19 cellular contexts compared by ENCODE assay signal in genomic region chr19:711224-711623, GRCh38. TPM values are rescaled to one million over a fixed set of nuclear protein-coding genes. Genes with fewer than 3 reads are reported as not detected.
DNase-seq lines count a peak whose midpoint lies in the region; ATAC-seq and TF ChIP-seq lines count a peak whose summit lies in the region.
"Had no signal": no experiment of that assay in that cellular context is flagged by ENCODE, and none has a peak within 500 bp of the region (broad histone marks: within the 10 kb centered on the region; RNA-seq: fewer than 3 reads in every experiment).

No MANE protein-coding gene starts in this region.

- H3K27me3 ChIP-seq in heart left ventricle: peaks cover 0 to 18% (median 0%) of the 10 kb centered on the region in 9 donors
- no peaks in the 10 kb centered on the region for H3K27me3 ChIP-seq in endodermal cell (ENCODE audit: control insufficient read depth, insufficient read depth, low read length, poor library complexity, severe bottlenecking)
- no peaks in the 10 kb centered on the region for H3K27me3 ChIP-seq in neural progenitor cell
- no peaks in the 10 kb centered on the region for H3K27me3 ChIP-seq in uterus
- peaks cover 4% of the 10 kb centered on the region; the same call in 1 of the 2 replicates for H3K27me3 ChIP-seq in H7 (ENCODE audit: control insufficient read depth, insufficient read depth, low read length)
- no peaks in the 10 kb centered on the region for H3K27me3 ChIP-seq in smooth muscle cell (ENCODE audit: low read depth)
- H3K27me3 ChIP-seq: adrenal gland had no signal

- H4K20me1 ChIP-seq in neural progenitor cell (ENCODE audit: low read depth): peaks cover 28% of the 10 kb centered on the region
- peaks cover 11% of the 10 kb centered on the region for H4K20me1 ChIP-seq in smooth muscle cell (ENCODE audit: low read depth)

- 80 to 81% (median 81%) methylated on average over 8 of the region's 8 CpGs for WGBS in heart left ventricle, 4 donors
- 52 to 55% methylated on average over 8 of the region's 8 CpGs for whole genome bisulfite sequencing in endodermal cell (ENCODE audit: insufficient coverage in 1 of 2, insufficient read length in 1 of 2), 2 experiments
- WGBS in smooth muscle cell (ENCODE audit: low lambda C conversion rate): 62% methylated on average over 8 of the region's 8 CpGs

- H3K36me3 Mint-ChIP-seq in endodermal cell (ENCODE audit: low read depth) (peaks cover 8% of the 10 kb centered on the region), neural progenitor cell (peaks cover 7% of the 10 kb centered on the region)

- peaks cover 23% of the 10 kb centered on the region for H3K79me2 ChIP-seq in neural progenitor cell (ENCODE audit: low read depth)
- H3K79me2 ChIP-seq in smooth muscle cell (ENCODE audit: low read depth): peaks cover 10% of the 10 kb centered on the region

- H3K27ac Mint-ChIP-seq in endodermal cell (no peak overlapping the region), neural progenitor cell (peak overlapping the region; percentile 60)

- TF ChIP-seq CTCF in heart left ventricle (IDR thresholded peaks at IDR 0.05): no peak
- no peak for TF ChIP-seq CTCF in endodermal cell (conservative IDR thresholded peaks at IDR 0.05)
- TF ChIP-seq CTCF in neural progenitor cell (IDR thresholded peaks at IDR 0.05): no peak
- no peak for TF ChIP-seq CTCF in uterus (IDR thresholded peaks at IDR 0.05)
- TF ChIP-seq CTCF in smooth muscle cell (IDR thresholded peaks at IDR 0.05; ENCODE audit: borderline replicate concordance, insufficient read depth, poor library complexity, severe bottlenecking): no peak

- H3K4me1 ChIP-seq in heart left ventricle: peaks cover 0 to 32% (median 8%) of the 10 kb centered on the region in 12 donors
- H3K4me1 ChIP-seq in endodermal cell (ENCODE audit: control insufficient read depth, insufficient read depth, low read length): no peaks in the 10 kb centered on the region
- H3K4me1 ChIP-seq in neural progenitor cell: peaks cover 17% of the 10 kb centered on the region
- H3K4me1 ChIP-seq in uterus: peaks cover 0 to 3% of the 10 kb centered on the region in 2 donors
- peaks cover 15% of the 10 kb centered on the region for H3K4me1 ChIP-seq in smooth muscle cell (ENCODE audit: low read depth)

- H3K4me2 ChIP-seq in neural progenitor cell (no peak overlapping the region), smooth muscle cell (no peak overlapping the region)

- peak overlapping the region in 10 of 12 donors; percentile 79 to 96 (median 88) for H3K27ac ChIP-seq in heart left ventricle
- peak overlapping the region; percentile 66 for H3K27ac ChIP-seq in endodermal cell (ENCODE audit: low read depth, low read length)
- H3K27ac ChIP-seq in neural progenitor cell: no peak overlapping the region
- H3K27ac ChIP-seq in uterus: peak overlapping the region; percentile 88
- H3K27ac ChIP-seq in smooth muscle cell (ENCODE audit: low read depth): no peak overlapping the region
- H3K27ac ChIP-seq: C4-2B had no signal

- H3K9ac ChIP-seq in endodermal cell (ENCODE audit: extremely low read depth, low read length, poor library complexity, severe bottlenecking): no peak overlapping the region
- H3K9ac ChIP-seq in neural progenitor cell: no peak overlapping the region
- H3K9ac ChIP-seq in smooth muscle cell (ENCODE audit: low read depth): no peak overlapping the region

- H2AFZ ChIP-seq in neural progenitor cell (replicated peaks) (no peak overlapping the region), smooth muscle cell (ENCODE audit: low read depth) (no peak overlapping the region)

- H3K4me3 Mint-ChIP-seq in endodermal cell (peak overlapping the region; percentile 53), neural progenitor cell (peak overlapping the region; percentile 82)

- no peaks in the 10 kb centered on the region for H3K36me3 ChIP-seq in heart left ventricle
- H3K36me3 ChIP-seq in endodermal cell (ENCODE audit: control insufficient read depth, insufficient read depth, low read length): no peaks in the 10 kb centered on the region
- H3K36me3 ChIP-seq in neural progenitor cell: no peaks in the 10 kb centered on the region
- no peaks in the 10 kb centered on the region for H3K36me3 ChIP-seq in uterus
- H3K36me3 ChIP-seq in H7 (replicated peaks; ENCODE audit: control insufficient read depth, insufficient read depth, low read length): no peaks in the 10 kb centered on the region
- H3K36me3 ChIP-seq in smooth muscle cell (ENCODE audit: low read depth): no peaks in the 10 kb centered on the region
- H3K36me3 ChIP-seq: adrenal gland had no signal

- DNase-seq in heart left ventricle (no peak), left ventricle myocardium superior (no peak), endodermal cell (peak; percentile 68), neural progenitor cell (ENCODE audit: low spot score) (no peak), uterus (no peak), H7 (no peak), smooth muscle cell (lab: John Stamatoyannopoulos, UW; ENCODE audit: unreplicated experiment) (no peak)
- DNase-seq: activated CD4-positive, CD25-positive, alpha-beta regulatory T cell treated with anti-CD3 and anti-CD28 coated beads, Interleukin-2, amount 50 U/mL, for 72 hours; adrenal gland; cerebellar nuclear complex; GF-D8; NCI-H774; posterior cingulate gyrus; stimulated activated CD4-positive, alpha-beta T cell treated with anti-CD3 and anti-CD28 coated beads, Interleukin-4, amount 100 ng/mL, for 4 hours; T1000 had no signal

- H3K9me3 Mint-ChIP-seq in endodermal cell (peaks cover 23% of the 10 kb centered on the region), neural progenitor cell (peaks cover 12% of the 10 kb centered on the region)

- intact Hi-C loops in heart left ventricle (cut with DNase I) (loop anchor here in 1 of 10 donors (2.0 kb wide), 1 partner anchor 16 kb away; no protein-coding TSS in a partner anchor), left ventricle myocardium superior (cut with micrococcal nuclease) (no loop called here), uterus (cut with DNase I; ENCODE audit: low total_unique reads) (no loop called here)

- H3K9me3 ChIP-seq in heart left ventricle (peaks cover 0 to 19% (median 0%) of the 10 kb centered on the region in 12 donors), endodermal cell (ENCODE audit: control insufficient read depth, low read length) (peaks cover 4% of the 10 kb centered on the region), neural progenitor cell (ENCODE audit: low read depth) (no peaks in the 10 kb centered on the region), uterus (no peaks in the 10 kb centered on the region), smooth muscle cell (replicated peaks; ENCODE audit: low read depth) (no peaks in the 10 kb centered on the region)
- H3K9me3 ChIP-seq: adrenal gland had no signal

- ATAC-seq in heart left ventricle (no peak), left ventricle myocardium superior (no peak), GM18858 (IDR thresholded peaks at IDR 0.05; ENCODE audit: unreplicated experiment) (no peak)
- ATAC-seq: Panc1 had no signal

- H3F3A ChIP-seq in neural progenitor cell (ENCODE audit: low read depth) (peaks cover 32% of the 10 kb centered on the region), smooth muscle cell (ENCODE audit: low read depth) (no peaks in the 10 kb centered on the region)

- H3K27me3 Mint-ChIP-seq in endodermal cell (ENCODE audit: insufficient read depth) (peaks cover 9% of the 10 kb centered on the region), neural progenitor cell (ENCODE audit: insufficient read depth, low read depth) (peaks cover 12% of the 10 kb centered on the region)

- H3K4me3 ChIP-seq in heart left ventricle: peak overlapping the region in 4 of 12 donors; percentile 74 to 86 (median 77)
- peak overlapping the region; percentile 45 for H3K4me3 ChIP-seq in endodermal cell (ENCODE audit: low read length)
- H3K4me3 ChIP-seq in neural progenitor cell: no peak overlapping the region
- H3K4me3 ChIP-seq in uterus: no peak overlapping the region
- no peak overlapping the region for H3K4me3 ChIP-seq in H7 (ENCODE audit: insufficient read depth, low read depth, low read length)
- no peak overlapping the region for H3K4me3 ChIP-seq in smooth muscle cell

- TF ChIP-seq POLR2A in heart left ventricle (IDR thresholded peaks at IDR 0.05) (no peak), uterus (IDR thresholded peaks at IDR 0.05) (no peak)

- H3K4me1 Mint-ChIP-seq in endodermal cell: peaks cover 8% of the 10 kb centered on the region
- peaks cover 29% of the 10 kb centered on the region for H3K4me1 Mint-ChIP-seq in neural progenitor cell

RNA-seq across cellular contexts. Expression of gene PALM, which starts 2.5 kb away (rescaled TPM):
- total RNA-seq in heart left ventricle: 10 to 100 TPM; 13.5 to 42.3 (median 23.3) TPM
- 10 to 100 TPM; 15.7 to 23.8 TPM for polyA plus RNA-seq in heart left ventricle
- 30.1 TPM for total RNA-seq in left ventricle myocardium superior
- 10 to 100 TPM; 32.9 to 40.8 TPM for total RNA-seq in endodermal cell
- polyA plus RNA-seq in endodermal cell (2013, experiment 1 of 2): 101 TPM
- polyA plus RNA-seq in endodermal cell (2013, experiment 2 of 2): 88.7 TPM
- total RNA-seq in neural progenitor cell (ENCODE audit: low replicate concordance): 13.9 and 40.7 TPM in 2 replicates
- total RNA-seq in uterus: 10 to 100 TPM; 12.6 to 91.0 (median 42.2) TPM
- total RNA-seq in H7 (2014; rRNA removed; shearing (Covaris generic)): 28.7 and 34.6 TPM in 2 replicates
- total RNA-seq in smooth muscle cell: 11.1 and 17.1 TPM in 2 replicates
- polyA plus RNA-seq in smooth muscle cell: 16.6 and 21.3 TPM in 2 replicates

RNA-seq across cellular contexts. Expression of gene PRSS57, which starts 16.0 kb away (rescaled TPM):
- total RNA-seq in heart left ventricle: not detected
- polyA plus RNA-seq in heart left ventricle: not detected
- not detected for total RNA-seq in left ventricle myocardium superior
- total RNA-seq in endodermal cell: not detected
- polyA plus RNA-seq in endodermal cell (2013, experiment 1 of 2): not detected
- not detected for polyA plus RNA-seq in endodermal cell (2013, experiment 2 of 2)
- not detected in 2 replicates for total RNA-seq in neural progenitor cell (ENCODE audit: low replicate concordance)
- total RNA-seq in uterus: not detected
- not detected in 2 replicates for total RNA-seq in H7 (2014; rRNA removed; shearing (Covaris generic))
- not detected in 2 replicates for total RNA-seq in smooth muscle cell
- not detected in 2 replicates for polyA plus RNA-seq in smooth muscle cell
- total RNA-seq: fibroblast of villous mesenchyme had no signal

RNA-seq across cellular contexts. Expression of gene FSTL3, which starts 35.0 kb away (rescaled TPM):
- total RNA-seq in heart left ventricle: 100 to 1,000 TPM in 4 of 9 donors, 10 to 100 TPM in 5; 41.7 to 347 (median 99.9) TPM
- 100 to 1,000 TPM; 131 to 376 TPM for polyA plus RNA-seq in heart left ventricle
- total RNA-seq in left ventricle myocardium superior: 24.6 TPM
- 10 to 100 TPM in 1 of 2 donors, 1 to 10 TPM in 1; 9.8 to 14.1 TPM for total RNA-seq in endodermal cell
- polyA plus RNA-seq in endodermal cell (2013, experiment 1 of 2): 8.7 TPM
- 9.6 TPM for polyA plus RNA-seq in endodermal cell (2013, experiment 2 of 2)
- total RNA-seq in neural progenitor cell (ENCODE audit: low replicate concordance): 2.4 and 21.9 TPM in 2 replicates
- 10 to 100 TPM; 25.3 to 71.7 (median 37.3) TPM for total RNA-seq in uterus
- 7.4 and 9.7 TPM in 2 replicates for total RNA-seq in H7 (2014; rRNA removed; shearing (Covaris generic))
- 117 and 132 TPM in 2 replicates for total RNA-seq in smooth muscle cell
- 153 and 172 TPM in 2 replicates for polyA plus RNA-seq in smooth muscle cell

RNA-seq across cellular contexts. Expression of gene MISP, which starts 39.7 kb away (rescaled TPM):
- total RNA-seq in heart left ventricle (1 to 10 TPM in 1 of 9 donors, not detected in 8; 1.1 TPM), left ventricle myocardium superior (not detected), endodermal cell (under 1 TPM in 1 of 2 donors, not detected in 1; 0.11 TPM), neural progenitor cell (ENCODE audit: low replicate concordance) (not detected in 2 replicates), uterus (1 to 10 TPM in 1 of 4 donors, under 1 TPM in 3; 0.26 to 5.5 (median 0.39) TPM), smooth muscle cell (1.7 and 10.2 TPM in 2 replicates)
- polyA plus RNA-seq in heart left ventricle (under 1 TPM in 1 of 2 donors, not detected in 1; 0.06 TPM), smooth muscle cell (1.2 and 8.0 TPM in 2 replicates)
- 0.18 TPM for polyA plus RNA-seq in endodermal cell (2013, experiment 1 of 2)
- 0.21 TPM for polyA plus RNA-seq in endodermal cell (2013, experiment 2 of 2)
- 0.11 and 0.31 TPM in 2 replicates for total RNA-seq in H7 (2014; rRNA removed; shearing (Covaris generic))

RNA-seq across cellular contexts. Expression of gene RNF126, which starts 48.2 kb away (rescaled TPM):
- 100 to 1,000 TPM in 1 of 9 donors, 10 to 100 TPM in 8; 21.6 to 105 (median 29.4) TPM for total RNA-seq in heart left ventricle
- 10 to 100 TPM; 23.5 to 45.2 TPM for polyA plus RNA-seq in heart left ventricle
- 24.4 TPM for total RNA-seq in left ventricle myocardium superior
- 10 to 100 TPM; 49.1 to 66.4 TPM for total RNA-seq in endodermal cell
- 59.6 TPM for polyA plus RNA-seq in endodermal cell (2013, experiment 1 of 2)
- 56.3 TPM for polyA plus RNA-seq in endodermal cell (2013, experiment 2 of 2)
- 9.7 and 50.9 TPM in 2 replicates for total RNA-seq in neural progenitor cell (ENCODE audit: low replicate concordance)
- 10 to 100 TPM in 3 of 4 donors, 1 to 10 TPM in 1; 9.5 to 44.3 (median 18.2) TPM for total RNA-seq in uterus
- 119 and 128 TPM in 2 replicates for total RNA-seq in H7 (2014; rRNA removed; shearing (Covaris generic))
- 19.8 and 24.6 TPM in 2 replicates for total RNA-seq in smooth muscle cell
- 55.7 and 60.4 TPM in 2 replicates for polyA plus RNA-seq in smooth muscle cell

Comparison
In these comparisons a context has a peak if more than half of its experiments do, and no peak if none do; other contexts are left out.
1. H3K27ac ChIP-seq: peak in heart left ventricle (10 of 12), endodermal cell (single experiment) and uterus (2 of 2); none in neural progenitor cell (single experiment) and smooth muscle cell (single experiment).